In genomic region chr2:170816499-170817246, GRCh38 we compare ENCODE assay signal across 8 cellular contexts. TPM values are rescaled to one million over a fixed set of nuclear protein-coding genes. Genes with fewer than 3 reads are reported as not detected.
A peak's percentile ranks its signal among the peaks of the same experiment; 100 is the strongest.
DNase-seq lines count a peak whose midpoint lies in the region; FAIRE-seq and TF ChIP-seq lines count a peak whose summit lies in the region.

TSS of gene GAD1 (plus strand) at chr2:170816887. CDS start at chr2:170818592, 1,705 bp downstream.

- no peak for FAIRE-seq in D721Med (lab: Jason Lieb, UNC)

- peak; percentile 52 for DNase-seq in Ammon's horn (ENCODE audit: low spot score)
- DNase-seq in GM20000 (ENCODE audit: low spot score) = peak; percentile 76
- peak; percentile 70 for DNase-seq in NAMALWA (ENCODE audit: low spot score)
- DNase-seq in SJSA1 (ENCODE audit: low read depth in 1 of 2, low spot score in 2 of 2) = peak; percentile 48 to 81
- peak; percentile 33 for DNase-seq in amniotic epithelial cell (ENCODE audit: low read depth)
- DNase-seq in hepatic stellate cell (ENCODE audit: low spot score) = peak; percentile 61
- peak; percentile 69 for DNase-seq in retina
- DNase-seq in D721Med (ENCODE audit: insufficient read length, low spot score) = no peak

- peaks cover 28% of the 10 kb centered on the region for H3K4me1 ChIP-seq in SJSA1 (replicated peaks)

- H3K4me3 ChIP-seq in SJSA1 = peak within 1 kb of the TSS; percentile 35

- H3K9me3 ChIP-seq in SJSA1 (replicated peaks) = no peaks in the 10 kb centered on the region

- peaks cover 68% of the 10 kb centered on the region for H3K27me3 ChIP-seq in SJSA1 (replicated peaks)

- no peaks in the 10 kb centered on the region for H3K36me3 ChIP-seq in SJSA1

- no peak within 1 kb of the TSS for H3K27ac ChIP-seq in SJSA1

- TF ChIP-seq CTCF in GM20000 (IDR thresholded peaks at IDR 0.05; ENCODE audit: extremely low read depth, missing control alignments) (no peak), D721Med (IDR thresholded peaks at IDR 0.05; ENCODE audit: insufficient read depth, missing control alignments) (no peak)

RNA-seq across cellular contexts. Expression of gene GAD1, which starts in this region (rescaled TPM):
- total RNA-seq in SJSA1 (2014; rRNA removed; shearing (Covaris generic)) = 0.21 and 2.8 TPM in 2 replicates
